In genomic region chr12:101566318-101566717, GRCh38 we compare ENCODE assay signal across 18 cellular contexts. TPM values are rescaled to one million over a fixed set of nuclear protein-coding genes. Genes with fewer than 3 reads are reported as not detected.
A peak's percentile ranks its signal among the peaks of the same experiment; 100 is the strongest.
DNase-seq lines count a peak whose midpoint lies in the region; ATAC-seq and TF ChIP-seq lines count a peak whose summit lies in the region.
"Had no signal": no experiment of that assay in that cellular context is flagged by ENCODE, and none has a peak within 500 bp of the region (broad histone marks: within the 10 kb centered on the region; RNA-seq: fewer than 3 reads in every experiment).

No MANE protein-coding gene starts in this region.

- H3K4me2 ChIP-seq in mesenchymal stem cell (ENCODE audit: low read length, poor library complexity, severe bottlenecking): no peak overlapping the region
- no peak overlapping the region for H3K4me2 ChIP-seq in PC-3 (ENCODE audit: low read length)

- peaks cover 25% of the 10 kb centered on the region for H3K27me3 Mint-ChIP-seq in activated T-helper 17 cell treated with anti-CD3 and anti-CD28 coated beads, Interleukin-2, amount 50 U/mL, for 72 hours
- peaks cover 3 to 11% of the 10 kb centered on the region in 2 donors for H3K27me3 Mint-ChIP-seq in CD4-positive, alpha-beta memory T cell

- H4K8ac ChIP-seq in mesenchymal stem cell (ENCODE audit: low read length): no peak overlapping the region

- H2BK12ac ChIP-seq in mesenchymal stem cell (ENCODE audit: low read length in 2 of 2): no peak overlapping the region

- H3K27ac Mint-ChIP-seq in activated T-helper 17 cell treated with anti-CD3 and anti-CD28 coated beads, Interleukin-2, amount 50 U/mL, for 72 hours: no peak overlapping the region
- H3K27ac Mint-ChIP-seq in CD4-positive, alpha-beta memory T cell: no peak overlapping the region
- H3K27ac Mint-ChIP-seq: activated CD8-positive, alpha-beta memory T cell treated with anti-CD3 and anti-CD28 coated beads, Interleukin-2, amount 10 ng/mL, durations not matched to agents 7 days and 5 days; naive thymus-derived CD8-positive, alpha-beta T cell had no signal

- H3K4ac ChIP-seq in mesenchymal stem cell (ENCODE audit: low read depth in 1 of 2, low read length in 2 of 2): no peak overlapping the region

- H3K4me3 ChIP-seq in HUES48 (ENCODE audit: low read depth, low read length) (peak overlapping the region; percentile 27; the same call in 1 of the 2 replicates), mesenchymal stem cell (ENCODE audit: insufficient read depth in 1 of 2, low read depth in 1 of 2, low read length in 2 of 2) (no peak overlapping the region), PC-3 (ENCODE audit: low read length) (no peak overlapping the region)
- no peak overlapping the region for H3K4me3 ChIP-seq in CD4-positive, alpha-beta memory T cell (ENCODE audit: low read length in 2 of 2)
- H3K4me3 ChIP-seq: thyroid gland had no signal

- POLR2A ChIA-PET in CD4-positive, alpha-beta memory T cell (lab: Charles Lee; ENCODE audit: partially characterized antibody): no interaction called here
- POLR2A ChIA-PET in PC-3 (lab: Charles Lee; ENCODE audit: unreplicated experiment): no interaction called here

- H3K9me3 ChIP-seq in ES-I3 (ENCODE audit: control insufficient read depth, insufficient read depth, low read length) (no peaks in the 10 kb centered on the region), HUES48 (ENCODE audit: control insufficient read depth, insufficient read depth, low read length) (no peaks in the 10 kb centered on the region), mesenchymal stem cell (ENCODE audit: control insufficient read depth, low read length) (no peaks in the 10 kb centered on the region), PC-3 (ENCODE audit: low read length) (no peaks in the 10 kb centered on the region)
- H3K9me3 ChIP-seq in CD4-positive, alpha-beta memory T cell (ENCODE audit: control insufficient read depth in 1 of 2, low read length in 2 of 2): no peaks in the 10 kb centered on the region
- H3K9me3 ChIP-seq: thyroid gland had no signal

- H3K79me1 ChIP-seq in mesenchymal stem cell (replicated peaks; ENCODE audit: low read length, poor library complexity, severe bottlenecking): no peaks in the 10 kb centered on the region

- H3K23ac ChIP-seq in mesenchymal stem cell (ENCODE audit: low read length in 2 of 2): no peak overlapping the region

- H3K4me1 ChIP-seq in ES-I3 (ENCODE audit: insufficient read depth, low read length) (peaks cover 54% of the 10 kb centered on the region), HUES48 (ENCODE audit: control insufficient read depth, insufficient read depth, low read length) (peaks cover 48% of the 10 kb centered on the region), mesenchymal stem cell (ENCODE audit: control insufficient read depth, insufficient read depth, low read depth, low read length) (no peaks in the 10 kb centered on the region), PC-3 (ENCODE audit: insufficient read depth, low read length) (no peaks in the 10 kb centered on the region)
- H3K4me1 ChIP-seq in CD4-positive, alpha-beta memory T cell (ENCODE audit: insufficient read depth, low read length): no peaks in the 10 kb centered on the region
- H3K4me1 ChIP-seq: thyroid gland had no signal

- WGBS in mesenchymal stem cell: 13% methylated on average over 4 of the region's 4 CpGs

- DNase-seq in mesenchymal stem cell (peak; percentile 1), PC-3 (no peak)
- no peak for DNase-seq in CD4-positive, alpha-beta memory T cell
- DNase-seq: activated CD8-positive, alpha-beta memory T cell treated with anti-CD3 and anti-CD28 coated beads, Interleukin-2, amount 10 ng/mL, durations not matched to agents 7 days and 5 days; foreskin fibroblast; HCEC 1CT; naive thymus-derived CD8-positive, alpha-beta T cell; NCI-H146; NCI-H748 treated with DMSO at 0.1 percent for 48 hours; T1000; thyroid gland had no signal

- H3K18ac ChIP-seq in mesenchymal stem cell (ENCODE audit: low read depth in 1 of 2, low read length in 2 of 2): no peak overlapping the region

- H3K14ac ChIP-seq in mesenchymal stem cell (ENCODE audit: low read length in 2 of 2): no peak overlapping the region

- H3K27ac ChIP-seq in HUES48 (ENCODE audit: low read depth, low read length) (peak overlapping the region; percentile 94), mesenchymal stem cell (ENCODE audit: low read length, poor library complexity, severe bottlenecking) (no peak overlapping the region), PC-3 (ENCODE audit: low read length) (no peak overlapping the region)
- no peak overlapping the region for H3K27ac ChIP-seq in CD4-positive, alpha-beta memory T cell (ENCODE audit: low read depth, low read length)
- H3K27ac ChIP-seq: thyroid gland had no signal

- no peak for TF ChIP-seq CTCF in PC-3 (conservative IDR thresholded peaks at IDR 0.05; ENCODE audit: low read depth, low read length)

- no peak overlapping the region for H4K91ac ChIP-seq in mesenchymal stem cell (ENCODE audit: low read length)

- no peak overlapping the region for H2BK120ac ChIP-seq in mesenchymal stem cell (ENCODE audit: low read depth, low read length)

- H2BK5ac ChIP-seq in mesenchymal stem cell (ENCODE audit: low read depth, low read length, poor library complexity, severe bottlenecking): no peak overlapping the region

- no peaks in the 10 kb centered on the region for H3K79me2 ChIP-seq in PC-3 (ENCODE audit: low read length)

- H3K36me3 ChIP-seq in ES-I3 (ENCODE audit: insufficient read depth, low read length) (no peaks in the 10 kb centered on the region), HUES48 (ENCODE audit: control insufficient read depth, insufficient read depth, low read length) (no peaks in the 10 kb centered on the region), mesenchymal stem cell (ENCODE audit: control insufficient read depth in 1 of 2, insufficient read depth in 2 of 2, low read depth in 1 of 2, low read length in 2 of 2) (no peaks in the 10 kb centered on the region), PC-3 (ENCODE audit: low read depth, low read length) (no peaks in the 10 kb centered on the region)
- no peaks in the 10 kb centered on the region for H3K36me3 ChIP-seq in CD4-positive, alpha-beta memory T cell (ENCODE audit: insufficient read depth, low read length)
- H3K36me3 ChIP-seq: thyroid gland had no signal

- H3K36me3 Mint-ChIP-seq in activated T-helper 17 cell treated with anti-CD3 and anti-CD28 coated beads, Interleukin-2, amount 50 U/mL, for 72 hours (ENCODE audit: low read depth): no peaks in the 10 kb centered on the region
- H3K36me3 Mint-ChIP-seq in CD4-positive, alpha-beta memory T cell: no peaks in the 10 kb centered on the region
- H3K36me3 Mint-ChIP-seq: activated CD8-positive, alpha-beta memory T cell treated with anti-CD3 and anti-CD28 coated beads, Interleukin-2, amount 10 ng/mL, durations not matched to agents 7 days and 5 days had no signal

- H3K9ac ChIP-seq in ES-I3 (ENCODE audit: low read depth, low read length) (peak overlapping the region; percentile 27), HUES48 (ENCODE audit: low read depth, low read length) (peak overlapping the region; percentile 37), mesenchymal stem cell (ENCODE audit: low read length) (no peak overlapping the region), PC-3 (ENCODE audit: low read length) (no peak overlapping the region)

- intact Hi-C loops in CD4-positive, alpha-beta memory T cell (cut with micrococcal nuclease): no loop called here
- intact Hi-C loops in PC-3 (cut with micrococcal nuclease): no loop called here

- H3F3A ChIP-seq in PC-3 (ENCODE audit: low read length, unreplicated experiment): no peaks in the 10 kb centered on the region

- H3K27me3 ChIP-seq in HUES48 (ENCODE audit: control insufficient read depth, insufficient read depth, low read length) (no peaks in the 10 kb centered on the region), mesenchymal stem cell (ENCODE audit: control insufficient read depth in 1 of 2, insufficient read depth in 1 of 2, low read length in 2 of 2) (no peaks in the 10 kb centered on the region), PC-3 (ENCODE audit: low read length) (peaks cover 35% of the 10 kb centered on the region)
- no peaks in the 10 kb centered on the region for H3K27me3 ChIP-seq in CD4-positive, alpha-beta memory T cell (ENCODE audit: insufficient read depth, low read length)
- H3K27me3 ChIP-seq: thyroid gland had no signal

- H2AK5ac ChIP-seq in mesenchymal stem cell (ENCODE audit: low read length, severe bottlenecking): no peak overlapping the region

- BruUV-seq in PC-3 (replicated peaks; lab: Mats Ljungman, UMichigan): no TSS peak

- CTCF ChIA-PET in CD4-positive, alpha-beta memory T cell (lab: Charles Lee; ENCODE audit: partially characterized antibody): no interaction called here
- CTCF ChIA-PET in PC-3 (lab: Charles Lee): no interaction called here

- peak; percentile 32 for ATAC-seq in activated T-helper 17 cell treated with anti-CD3 and anti-CD28 coated beads, Interleukin-2, amount 50 U/mL, for 72 hours (replicated peaks)
- ATAC-seq in PC-3: no peak
- no peak for ATAC-seq in GM21515 (IDR thresholded peaks at IDR 0.05; ENCODE audit: unreplicated experiment)
- ATAC-seq in HG02840 (IDR thresholded peaks at IDR 0.05; ENCODE audit: low FRiP score, unreplicated experiment): no peak
- ATAC-seq: activated CD8-positive, alpha-beta memory T cell treated with anti-CD3 and anti-CD28 coated beads, Interleukin-2, amount 10 ng/mL, durations not matched to agents 7 days and 5 days; left lobe of liver; naive thymus-derived CD8-positive, alpha-beta T cell; sciatic nerve had no signal

- H3K9me2 ChIP-seq in PC-3 (replicated peaks; ENCODE audit: low read length): no peaks in the 10 kb centered on the region

- H2AFZ ChIP-seq in mesenchymal stem cell (ENCODE audit: low read depth, low read length) (no peak overlapping the region), PC-3 (ENCODE audit: low read length) (no peak overlapping the region)

- no peaks in the 10 kb centered on the region for H3K4me1 Mint-ChIP-seq in activated T-helper 17 cell treated with anti-CD3 and anti-CD28 coated beads, Interleukin-2, amount 50 U/mL, for 72 hours
- H3K4me1 Mint-ChIP-seq in CD4-positive, alpha-beta memory T cell: peaks cover 0 to 4% (median under 1%) of the 10 kb centered on the region in 4 donors

- no peaks in the 10 kb centered on the region for H4K20me1 ChIP-seq in PC-3 (ENCODE audit: low read length)

- no peak overlapping the region for H3K4me3 Mint-ChIP-seq in activated T-helper 17 cell treated with anti-CD3 and anti-CD28 coated beads, Interleukin-2, amount 50 U/mL, for 72 hours
- H3K4me3 Mint-ChIP-seq in CD4-positive, alpha-beta memory T cell: no peak overlapping the region
- H3K4me3 Mint-ChIP-seq: activated CD8-positive, alpha-beta memory T cell treated with anti-CD3 and anti-CD28 coated beads, Interleukin-2, amount 10 ng/mL, durations not matched to agents 7 days and 5 days; naive thymus-derived CD8-positive, alpha-beta T cell had no signal

- H2BK15ac ChIP-seq in mesenchymal stem cell (ENCODE audit: low read depth, poor library complexity, severe bottlenecking): no peak overlapping the region

- no peaks in the 10 kb centered on the region for H3K9me3 Mint-ChIP-seq in activated T-helper 17 cell treated with anti-CD3 and anti-CD28 coated beads, Interleukin-2, amount 50 U/mL, for 72 hours
- H3K9me3 Mint-ChIP-seq in CD4-positive, alpha-beta memory T cell: peaks cover 0 to 5% (median under 1%) of the 10 kb centered on the region in 8 donors

RNA-seq across cellular contexts. Expression of gene MYBPC1, which starts 28.5 kb away (rescaled TPM):
- not detected for total RNA-seq in activated T-helper 17 cell treated with anti-CD3 and anti-CD28 coated beads, Interleukin-2, amount 50 U/mL, for 72 hours
- not detected for polyA plus RNA-seq in mesenchymal stem cell (2013, experiment 1 of 2)
- not detected for polyA plus RNA-seq in mesenchymal stem cell (2013, experiment 2 of 2)
- total RNA-seq in CD4-positive, alpha-beta memory T cell: not detected
- polyA plus RNA-seq in CD4-positive, alpha-beta memory T cell: not detected
- not detected in 2 replicates for total RNA-seq in PC-3 (2014; rRNA removed)
- total RNA-seq: activated CD8-positive, alpha-beta memory T cell treated with anti-CD3 and anti-CD28 coated beads, Interleukin-2, amount 10 ng/mL, durations not matched to agents 7 days and 5 days; left lobe of liver; naive thymus-derived CD8-positive, alpha-beta T cell had no signal
- polyA plus RNA-seq: naive thymus-derived CD8-positive, alpha-beta T cell had no signal

Comparison
In these comparisons a context has a peak if more than half of its experiments do, and no peak if none do; other contexts are left out.
1. H3K9ac ChIP-seq: peak in ES-I3 (single experiment) and HUES48 (single experiment); none in mesenchymal stem cell (single experiment) and PC-3 (single experiment).